Comparison of ENCODE assay signal across 19 cellular contexts in the genomic region with DNA sequence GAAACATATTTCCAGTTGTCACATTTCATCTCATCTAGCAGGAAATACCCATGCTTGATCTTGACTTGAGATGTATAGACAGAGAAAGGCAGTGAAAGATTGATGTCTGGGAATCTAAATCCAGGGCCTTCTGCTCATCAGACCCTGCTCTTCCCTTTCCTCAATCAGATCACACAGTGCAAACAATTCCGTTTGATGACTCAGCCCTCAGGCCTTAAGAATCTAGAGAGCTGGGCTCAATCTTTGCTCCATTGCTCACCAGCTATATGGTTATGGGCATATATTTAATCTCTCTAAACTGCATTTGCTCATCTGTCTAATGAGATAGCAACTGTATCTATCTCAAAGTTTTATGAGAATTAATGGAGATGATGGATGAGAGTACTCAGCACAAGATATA.
DNase-seq lines count a peak whose midpoint lies in the region; ATAC-seq and TF ChIP-seq lines count a peak whose summit lies in the region.
"Had no signal": no experiment of that assay in that cellular context is flagged by ENCODE, and none has a peak within 500 bp of the region (broad histone marks: within the 10 kb centered on the region; RNA-seq: fewer than 3 reads in every experiment).

No MANE protein-coding gene starts in this region.

- H3K4me3 ChIP-seq in choroid plexus epithelial cell (ENCODE audit: low read depth, low read length): no peak overlapping the region
- H3K4me3 ChIP-seq: adrenal gland, ovary, spleen had no signal

- TF ChIP-seq CTCF in choroid plexus epithelial cell (conservative IDR thresholded peaks at IDR 0.05; ENCODE audit: low read depth, low read length): no peak

- intact Hi-C loops in left colon (cut with DNase I, micrococcal nuclease): no loop called here

- in situ Hi-C loops in Caki2 (cut with HindIII; ENCODE audit: low pct_unique_long_range_greater_than_20kb, low sequenced_read_pairs): no loop called here

- DNase-seq in Caki2 (ENCODE audit: low read depth) (peak; percentile 37), NCI-H226 (peak; percentile 68), choroid plexus epithelial cell (ENCODE audit: low read depth) (peak; percentile 23), non-pigmented ciliary epithelial cell (ENCODE audit: low read depth) (peak; percentile 14), left colon (no peak), RPMI8226 (no peak)
- no peak for DNase-seq in activated CD8-positive, alpha-beta memory T cell treated with anti-CD3 and anti-CD28 coated beads, Interleukin-2, amount 50 U/mL, for 4 hours
- DNase-seq: activated CD4-positive, alpha-beta T cell treated with anti-CD3 and anti-CD28 coated beads, Interleukin-2, amount 50 U/mL, for 48 hours; activated T-cell treated with anti-CD3 and anti-CD28 coated beads, Interleukin-2, amount 50 U/mL, for 72 hours; adrenal gland; BE2C; DMS 273 treated with DMSO at 0.1 percent for 48 hours; erythroblast; NCI-H446; ovary; spleen; stimulated activated naive CD4-positive, alpha-beta T cell treated with Interleukin-2 at 50 U/mL for 16 hours had no signal

- no peak for ATAC-seq in left colon
- ATAC-seq in HG03095 (IDR thresholded peaks at IDR 0.05; ENCODE audit: unreplicated experiment): no peak
- ATAC-seq: activated T-cell treated with anti-CD3 and anti-CD28 coated beads, Interleukin-2, amount 50 U/mL, for 72 hours; left lobe of liver had no signal

Comparison
In these comparisons a context has a peak if more than half of its experiments do, and no peak if none do; other contexts are left out.
1. DNase-seq: peak in Caki2 (single experiment), NCI-H226 (single experiment), choroid plexus epithelial cell (single experiment) and non-pigmented ciliary epithelial cell (single experiment); none in left colon (0 of 2), activated CD8-positive, alpha-beta memory T cell treated with anti-CD3 and anti-CD28 coated beads, Interleukin-2, amount 50 U/mL, for 4 hours (single experiment) and RPMI8226 (single experiment).